16 cellular contexts compared by ENCODE assay signal in the genomic region with DNA sequence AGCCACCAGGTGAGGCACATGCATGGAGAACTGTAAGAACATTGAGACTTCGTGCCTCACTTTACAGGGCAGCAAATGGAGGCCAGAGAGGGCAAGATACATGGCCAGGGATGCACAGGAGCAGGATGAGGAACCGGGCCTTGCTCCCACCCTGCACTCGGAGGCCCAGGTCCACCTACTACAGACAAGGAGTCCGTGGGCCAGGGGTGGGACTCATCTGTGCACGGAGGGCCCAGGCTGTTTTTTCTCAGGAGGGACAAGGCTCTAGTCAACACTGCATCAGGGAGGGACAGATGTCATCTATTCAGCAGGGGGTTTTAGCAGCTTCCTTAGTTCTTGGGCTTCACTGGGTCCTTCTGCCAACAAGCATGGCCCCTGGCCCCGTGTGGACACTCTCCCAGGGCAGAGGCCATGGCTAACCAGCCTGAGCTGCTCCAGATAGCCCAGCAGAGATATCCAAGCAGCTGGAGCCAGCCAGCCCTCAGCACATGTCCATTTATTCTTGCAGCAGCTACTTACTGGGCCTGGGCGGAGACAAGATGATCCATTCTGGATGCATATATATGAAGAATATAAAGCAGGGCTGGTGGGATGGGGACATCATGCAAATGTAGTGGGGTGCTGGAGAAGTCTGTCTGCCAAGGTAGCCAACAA.
"Had no signal": no experiment of that assay in that cellular context is flagged by ENCODE, and none has a peak within 500 bp of the region (broad histone marks: within the 10 kb centered on the region; RNA-seq: fewer than 3 reads in every experiment).

No MANE protein-coding gene starts in this region.

- H3K36me3 ChIP-seq: colonic mucosa, esophagus squamous epithelium, left ventricle myocardium inferior, pancreas, transverse colon had no signal

- H3K27ac Mint-ChIP-seq: activated CD4-positive, alpha-beta T cell treated with anti-CD3 and anti-CD28 coated beads, Interleukin-2, amount 10 ng/mL, durations not matched to agents 7 days and 5 days; activated naive CD8-positive, alpha-beta T cell; stimulated activated memory B cell treated with anti-CD40 and anti-IgM and Interleukin-4, amounts not matched to agents 10 μg/mL and 1 μg/mL and 100 μg/mL, for 72 hours; T-cell had no signal

- ATAC-seq: pancreas; stimulated activated memory B cell treated with anti-CD40 and anti-IgM and Interleukin-4, amounts not matched to agents 10 μg/mL and 1 μg/mL and 100 μg/mL, for 72 hours; T-cell had no signal

- H3K9me3 Mint-ChIP-seq: activated CD4-positive, alpha-beta T cell treated with anti-CD3 and anti-CD28 coated beads, Interleukin-2, amount 10 ng/mL, durations not matched to agents 7 days and 5 days; T-cell had no signal

- H3K4me3 Mint-ChIP-seq: activated CD4-positive, alpha-beta T cell treated with anti-CD3 and anti-CD28 coated beads, Interleukin-2, amount 10 ng/mL, durations not matched to agents 7 days and 5 days; activated naive CD8-positive, alpha-beta T cell; brain; stimulated activated memory B cell treated with anti-CD40 and anti-IgM and Interleukin-4, amounts not matched to agents 10 μg/mL and 1 μg/mL and 100 μg/mL, for 72 hours; T-cell had no signal

- H3K27ac ChIP-seq: colonic mucosa, esophagus squamous epithelium, left ventricle myocardium inferior, pancreas, SK-N-MC, transverse colon had no signal

- DNase-seq: activated CD4-positive, alpha-beta T cell treated with anti-CD3 and anti-CD28 coated beads, Interleukin-2, amount 10 ng/mL, durations not matched to agents 7 days and 5 days; amygdala; central memory CD4-positive, alpha-beta T cell; colonic mucosa; esophagus squamous epithelium; hippocampal formation; left ventricle myocardium inferior; mesenchymal stem cell; T-helper 9 cell; transverse colon had no signal

- H3K4me1 Mint-ChIP-seq: activated CD4-positive, alpha-beta T cell treated with anti-CD3 and anti-CD28 coated beads, Interleukin-2, amount 10 ng/mL, durations not matched to agents 7 days and 5 days; brain; stimulated activated memory B cell treated with anti-CD40 and anti-IgM and Interleukin-4, amounts not matched to agents 10 μg/mL and 1 μg/mL and 100 μg/mL, for 72 hours; T-cell had no signal

- H3K9me3 ChIP-seq: colonic mucosa, esophagus squamous epithelium, pancreas, transverse colon had no signal

- H3K27me3 Mint-ChIP-seq: activated naive CD8-positive, alpha-beta T cell had no signal

- H3K27me3 ChIP-seq: colonic mucosa, transverse colon had no signal

- H3K4me1 ChIP-seq: colonic mucosa, esophagus squamous epithelium, left ventricle myocardium inferior, transverse colon had no signal

- H3K36me3 Mint-ChIP-seq: activated naive CD8-positive, alpha-beta T cell; brain; stimulated activated memory B cell treated with anti-CD40 and anti-IgM and Interleukin-4, amounts not matched to agents 10 μg/mL and 1 μg/mL and 100 μg/mL, for 72 hours; T-cell had no signal

- H3K4me3 ChIP-seq: colonic mucosa, esophagus squamous epithelium, left ventricle myocardium inferior, pancreas, SK-N-MC, transverse colon had no signal
